20 cellular contexts compared by ENCODE assay signal in the genomic region with DNA sequence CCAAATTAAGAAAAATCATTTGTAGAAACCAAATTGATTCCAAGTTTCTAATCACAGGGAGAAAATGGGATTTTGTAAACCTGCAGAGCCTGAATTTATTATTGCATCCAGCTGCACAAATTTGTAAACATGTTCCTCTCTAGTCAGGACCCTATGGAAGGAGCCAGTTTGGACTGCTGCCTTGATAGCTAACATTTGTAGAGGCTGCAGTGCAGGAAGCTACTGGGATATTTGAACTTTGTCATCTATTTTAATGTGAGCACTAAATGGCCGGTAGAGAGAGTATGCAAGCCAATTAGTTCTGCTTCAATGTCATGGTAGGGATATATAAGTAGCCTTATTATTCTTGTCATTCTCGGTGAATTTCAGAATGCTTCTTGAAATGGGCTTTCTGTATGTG.
"Had no signal": no experiment of that assay in that cellular context is flagged by ENCODE, and none has a peak within 500 bp of the region (broad histone marks: within the 10 kb centered on the region; RNA-seq: fewer than 3 reads in every experiment).

No MANE protein-coding gene starts in this region.

- H3K27ac Mint-ChIP-seq: immature natural killer cell, mesothelial cell of epicardium, naive B cell had no signal

- H3K4me3 Mint-ChIP-seq: immature natural killer cell, mesothelial cell of epicardium, naive B cell had no signal

- H3K4me1 Mint-ChIP-seq: immature natural killer cell, mesothelial cell of epicardium, naive B cell had no signal

- DNase-seq: dermis blood vessel endothelial cell; dorsolateral prefrontal cortex; effector CD4-positive, alpha-beta T cell; effector memory CD4-positive, alpha-beta T cell; foreskin keratinocyte; heart left ventricle; hypothalamus; immature natural killer cell; islet precursor cell; kidney; kidney glomerular epithelial cell; left colon; left lung; left ventricle myocardium superior; lower lobe of right lung; mesenchymal stem cell; mucosa of descending colon; naive B cell had no signal

- ATAC-seq: foreskin keratinocyte, gastroesophageal sphincter, heart left ventricle, left colon, left lung, left ventricle myocardium superior, lower lobe of right lung, mucosa of descending colon had no signal

- H3K9me3 Mint-ChIP-seq: mesothelial cell of epicardium had no signal

- H3K27me3 Mint-ChIP-seq: naive B cell had no signal

- H3K36me3 Mint-ChIP-seq: immature natural killer cell, mesothelial cell of epicardium, naive B cell had no signal
